9 cellular contexts compared by ENCODE assay signal in the genomic region with DNA sequence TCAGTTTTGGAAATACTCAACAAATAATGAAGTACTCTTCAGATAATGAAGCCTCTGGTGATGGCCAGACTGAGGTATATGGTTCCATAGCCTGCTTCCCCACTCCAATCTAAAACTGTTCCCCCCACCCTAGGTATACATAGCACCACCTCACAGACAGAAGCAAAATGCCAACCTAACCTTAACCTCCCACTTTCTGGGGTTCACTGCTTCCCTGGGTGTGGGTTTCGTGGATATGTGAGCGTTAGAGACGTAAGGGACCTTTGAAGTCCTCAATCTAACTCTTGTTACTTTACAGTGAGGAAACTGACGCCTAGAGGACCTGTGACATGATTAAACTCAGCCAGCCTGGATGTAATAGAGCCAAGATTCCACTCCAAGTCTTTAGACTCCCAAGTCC. TPM values are rescaled to one million over a fixed set of nuclear protein-coding genes. Genes with fewer than 3 reads are reported as not detected.
DNase-seq lines count a peak whose midpoint lies in the region; ATAC-seq, FAIRE-seq and TF ChIP-seq lines count a peak whose summit lies in the region.
"Had no signal": no experiment of that assay in that cellular context is flagged by ENCODE, and none has a peak within 500 bp of the region (broad histone marks: within the 10 kb centered on the region; RNA-seq: fewer than 3 reads in every experiment).

No MANE protein-coding gene starts in this region.

- DNase-seq in GM12864 (ENCODE audit: low read depth) (no peak), SJCRH30 (no peak), endothelial cell of umbilical vein (ENCODE audit: low read depth, low spot score) (no peak), psoas muscle (no peak), aorta (no peak), GM12891 (ENCODE audit: insufficient read length, low spot score) (no peak), sigmoid colon (no peak)
- DNase-seq: NCI-H446 had no signal

- no TSS peak for BruUV-seq in endothelial cell of umbilical vein (replicated peaks; lab: Mats Ljungman, UMichigan)

- ATAC-seq in psoas muscle (no peak), aorta (ENCODE audit: low FRiP score) (no peak), GM18502 (IDR thresholded peaks at IDR 0.05; ENCODE audit: poor library complexity, unreplicated experiment) (no peak)

- no peaks in the 10 kb centered on the region for H3K9me3 ChIP-seq in SJCRH30 (replicated peaks)
- H3K9me3 ChIP-seq in endothelial cell of umbilical vein (replicated peaks; ENCODE audit: control insufficient read depth, insufficient read depth, low read length): no peaks in the 10 kb centered on the region
- no peaks in the 10 kb centered on the region for H3K9me3 ChIP-seq in psoas muscle
- no peaks in the 10 kb centered on the region for H3K9me3 ChIP-seq in aorta (ENCODE audit: control insufficient read depth, low read length)
- no peaks in the 10 kb centered on the region for H3K9me3 ChIP-seq in sigmoid colon

- H3K4me1 ChIP-seq in SJCRH30 (peaks cover 10% of the 10 kb centered on the region; the same call in 1 of the 2 replicates), endothelial cell of umbilical vein (ENCODE audit: control insufficient read depth, extremely low read depth, insufficient read depth, low read length) (peaks cover 11% of the 10 kb centered on the region), psoas muscle (peaks cover 17% of the 10 kb centered on the region), aorta (ENCODE audit: control insufficient read depth in 1 of 2, insufficient read depth in 2 of 2, low read length in 2 of 2) (no peaks in the 10 kb centered on the region), sigmoid colon (peaks cover 0 to 23% (median 16%) of the 10 kb centered on the region in 4 donors)

- TF ChIP-seq CTCF in GM12864 (IDR thresholded peaks at IDR 0.05; ENCODE audit: low read depth, low read length, missing control alignments) (no peak), endothelial cell of umbilical vein (IDR thresholded peaks at IDR 0.05; ENCODE audit: extremely low read depth in 1 of 2, insufficient read depth in 1 of 2, low read depth in 1 of 2, low read length in 2 of 2) (no peak), psoas muscle (IDR thresholded peaks at IDR 0.05) (no peak), sigmoid colon (IDR thresholded peaks at IDR 0.05) (no peak)

- H3K27ac ChIP-seq in SJCRH30: no peak overlapping the region
- H3K27ac ChIP-seq in endothelial cell of umbilical vein (ENCODE audit: insufficient read depth, low read depth, low read length): no peak overlapping the region
- no peak overlapping the region for H3K27ac ChIP-seq in psoas muscle
- no peak overlapping the region for H3K27ac ChIP-seq in aorta (ENCODE audit: low read depth in 1 of 2, low read length in 2 of 2)
- H3K27ac ChIP-seq in sigmoid colon: peak overlapping the region in 1 of 4 donors; percentile 85

- CTCF ChIA-PET in endothelial cell of umbilical vein (lab: Charles Lee): interaction anchor here (0.6 to 1.8 kb wide), 2 partner anchors 42 to 140 kb away, joined by 3 to 8 read pairs; no protein-coding TSS in a partner anchor

- peaks cover 12% of the 10 kb centered on the region for H3K79me2 ChIP-seq in endothelial cell of umbilical vein (ENCODE audit: control insufficient read depth, insufficient read depth, low read length)

- WGBS in psoas muscle, 3 donors: 88 to 91% (median 88%) methylated on average over 4 of the region's 4 CpGs
- 75 to 78% methylated on average over 4 of the region's 4 CpGs for WGBS in aorta, 2 donors
- 79 to 92% methylated on average over 4 of the region's 4 CpGs for WGBS in sigmoid colon, 2 donors

- no peak for TF ChIP-seq EP300 in sigmoid colon (IDR thresholded peaks at IDR 0.05)

- H3K27me3 ChIP-seq in SJCRH30 (no peaks in the 10 kb centered on the region), endothelial cell of umbilical vein (ENCODE audit: control insufficient read depth in 2 of 2, insufficient read depth in 2 of 2, low read length in 2 of 2) (no peaks in the 10 kb centered on the region), psoas muscle (ENCODE audit: insufficient read depth in 3 of 3, low read length in 2 of 3) (no peaks in the 10 kb centered on the region), aorta (ENCODE audit: control insufficient read depth in 1 of 2, insufficient read depth in 2 of 2, low read length in 1 of 2) (no peaks in the 10 kb centered on the region), sigmoid colon (no peaks in the 10 kb centered on the region)

- peak overlapping the region; percentile 2; the same call in 1 of the 2 replicates for H3K4me3 ChIP-seq in GM12864 (ENCODE audit: low read depth, low read length)
- H3K4me3 ChIP-seq in SJCRH30: peak overlapping the region; percentile 88; the same call in 1 of the 2 replicates
- H3K4me3 ChIP-seq in endothelial cell of umbilical vein (replicated peaks in 1 of 3; ENCODE audit: insufficient read depth in 1 of 3, low read depth in 1 of 3, low read length in 3 of 3): no peak overlapping the region
- peak overlapping the region; percentile 77 for H3K4me3 ChIP-seq in psoas muscle
- peak overlapping the region in 1 of 2 donors; percentile 70 for H3K4me3 ChIP-seq in aorta (ENCODE audit: low read length in 2 of 2)
- H3K4me3 ChIP-seq in sigmoid colon: no peak overlapping the region

- dilution Hi-C loops in endothelial cell of umbilical vein (cut with MboI; ENCODE audit: extremely low pct_ligation_motif_present, low sequenced_read_pairs): no loop called here

- FAIRE-seq in endothelial cell of umbilical vein (lab: Jason Lieb, UNC) (no peak), GM12891 (lab: Jason Lieb, UNC) (no peak)

- no peak overlapping the region for H3K9ac ChIP-seq in endothelial cell of umbilical vein (replicated peaks; ENCODE audit: extremely low read depth, insufficient read depth, low read length)

- peaks cover 17% of the 10 kb centered on the region for H3K36me3 ChIP-seq in SJCRH30
- H3K36me3 ChIP-seq in endothelial cell of umbilical vein (ENCODE audit: control insufficient read depth in 2 of 2, extremely low read depth in 1 of 2, insufficient read depth in 2 of 2, low read length in 2 of 2): peaks cover 4 to 30% of the 10 kb centered on the region in 2 experiments
- peaks cover 2 to 50% of the 10 kb centered on the region in 2 donors for H3K36me3 ChIP-seq in psoas muscle (ENCODE audit: insufficient read depth in 1 of 2, low read depth in 1 of 2)
- peaks cover 0 to 7% of the 10 kb centered on the region in 2 donors for H3K36me3 ChIP-seq in aorta (ENCODE audit: control insufficient read depth in 1 of 2, insufficient read depth in 2 of 2, low read length in 1 of 2)
- peaks cover 8 to 45% (median 36%) of the 10 kb centered on the region in 4 donors for H3K36me3 ChIP-seq in sigmoid colon

- H3K4me2 ChIP-seq in endothelial cell of umbilical vein (ENCODE audit: insufficient read depth, low read length): peak overlapping the region; percentile 66

- intact Hi-C loops in endothelial cell of umbilical vein (cut with micrococcal nuclease) (no loop called here), psoas muscle (cut with DNase I) (no loop called here), aorta (cut with DNase I) (no loop called here), sigmoid colon (cut with DNase I) (no loop called here)

- no peak for TF ChIP-seq POLR2A in endothelial cell of umbilical vein (IDR thresholded peaks at IDR 0.05; ENCODE audit: low read depth, low read length)
- no peak for TF ChIP-seq POLR2A in GM12891 (IDR thresholded peaks at IDR 0.05; ENCODE audit: low read depth, low read length)
- no peak for TF ChIP-seq POLR2A in sigmoid colon (IDR thresholded peaks at IDR 0.05)

- no peak overlapping the region for H2AFZ ChIP-seq in endothelial cell of umbilical vein (ENCODE audit: low read depth, low read length)

- no peaks in the 10 kb centered on the region for H3K9me1 ChIP-seq in endothelial cell of umbilical vein (replicated peaks; ENCODE audit: control insufficient read depth, extremely low read depth, insufficient read depth, low read length)

- POLR2A ChIA-PET in endothelial cell of umbilical vein (lab: Charles Lee): no interaction called here

- H4K20me1 ChIP-seq in endothelial cell of umbilical vein (replicated peaks; ENCODE audit: control insufficient read depth, extremely low read depth, insufficient read depth, low read length): no peaks in the 10 kb centered on the region

TF ChIP-seq in GM12891, 5 proteins besides CTCF, POLR2A, EP300 and RAD21 (continues in another document):
- no peak for TF ChIP-seq PAX5 (IDR thresholded peaks at IDR 0.05; ENCODE audit: insufficient read depth, low read length, severe bottlenecking)

RNA-seq across cellular contexts. Expression of gene RHBDD2, which starts 1.4 kb away (rescaled TPM):
- total RNA-seq in SJCRH30 (2014; rRNA removed; shearing (Covaris generic)): 49.3 and 50.6 TPM in 2 replicates
- total RNA-seq in endothelial cell of umbilical vein: 36.7 and 44.6 TPM in 2 replicates
- 99.2 and 125 TPM in 2 replicates for polyA plus RNA-seq in endothelial cell of umbilical vein
- 54.1 and 57.0 TPM in 2 replicates for polyA plus RNA-seq in endothelial cell of umbilical vein (2011; cell fraction: cytosol; rRNA removed)
- polyA plus RNA-seq in endothelial cell of umbilical vein (2011; cell fraction: nucleus; rRNA removed): 31.9 and 45.8 TPM in 2 replicates
- polyA plus RNA-seq in endothelial cell of umbilical vein (2012): 34.4 and 36.8 TPM in 2 replicates
- polyA minus RNA-seq in endothelial cell of umbilical vein: 34.9 and 37.7 TPM in 2 replicates
- 59.1 TPM for polyA minus RNA-seq in endothelial cell of umbilical vein (2011; cell fraction: cytosol; rRNA and poly(A)+ RNA removed)
- 16.7 and 17.2 TPM in 2 replicates for polyA minus RNA-seq in endothelial cell of umbilical vein (2011; cell fraction: nucleus; rRNA and poly(A)+ RNA removed)
- total RNA-seq in psoas muscle: 10 to 100 TPM; 18.3 to 32.0 (median 24.6) TPM
- 10 to 100 TPM; 26.5 to 38.9 (median 30.7) TPM for polyA plus RNA-seq in psoas muscle
- 10 to 100 TPM; 31.1 to 40.1 TPM for total RNA-seq in aorta
- 10 to 100 TPM; 23.9 to 71.3 TPM for polyA plus RNA-seq in aorta
- 26.0 TPM for polyA plus RNA-seq in GM12891 (2012; ENCODE audit: low read depth, missing spikeins)
- total RNA-seq in sigmoid colon: 10 to 100 TPM; 14.3 to 31.9 (median 27.0) TPM
- 10 to 100 TPM; 23.8 to 45.0 (median 28.2) TPM for polyA plus RNA-seq in sigmoid colon

RNA-seq across cellular contexts. Expression of gene POR, which starts 34.7 kb away (rescaled TPM):
- total RNA-seq in SJCRH30 (2014; rRNA removed; shearing (Covaris generic)): 106 and 109 TPM in 2 replicates
- total RNA-seq in endothelial cell of umbilical vein (71.9 and 73.6 TPM in 2 replicates), psoas muscle (100 to 1,000 TPM in 2 of 4 donors, 10 to 100 TPM in 2; 48.8 to 206 (median 117) TPM), aorta (100 to 1,000 TPM in 1 of 2 donors, 10 to 100 TPM in 1; 87.4 to 121 TPM), sigmoid colon (10 to 100 TPM; 33.2 to 47.4 (median 39.2) TPM)
- polyA plus RNA-seq in endothelial cell of umbilical vein (59.5 and 78.2 TPM in 2 replicates), psoas muscle (100 to 1,000 TPM in 2 of 3 donors, 10 to 100 TPM in 1; 81.4 to 288 (median 138) TPM), aorta (10 to 100 TPM; 40.4 to 71.8 TPM), sigmoid colon (10 to 100 TPM; 20.4 to 98.9 (median 49.9) TPM)
- 27.8 and 40.3 TPM in 2 replicates for polyA plus RNA-seq in endothelial cell of umbilical vein (2011; cell fraction: cytosol; rRNA removed)
- 70.2 and 87.0 TPM in 2 replicates for polyA plus RNA-seq in endothelial cell of umbilical vein (2011; cell fraction: nucleus; rRNA removed)
- polyA plus RNA-seq in endothelial cell of umbilical vein (2012): 31.9 and 33.9 TPM in 2 replicates
- 39.8 and 57.8 TPM in 2 replicates for polyA minus RNA-seq in endothelial cell of umbilical vein
- polyA minus RNA-seq in endothelial cell of umbilical vein (2011; cell fraction: cytosol; rRNA and poly(A)+ RNA removed): 130 TPM
- 26.9 and 55.0 TPM in 2 replicates for polyA minus RNA-seq in endothelial cell of umbilical vein (2011; cell fraction: nucleus; rRNA and poly(A)+ RNA removed)
- polyA plus RNA-seq in GM12891 (2012; ENCODE audit: low read depth, missing spikeins): 41.4 TPM

Comparison
In these comparisons a context has a peak if more than half of its experiments do, and no peak if none do; other contexts are left out.
1. H3K4me3 ChIP-seq: peak in GM12864 (single experiment), SJCRH30 (single experiment) and psoas muscle (single experiment); none in endothelial cell of umbilical vein (0 of 3) and sigmoid colon (0 of 4).